ENCODE assay signal across 8 cellular contexts in the genomic region with DNA sequence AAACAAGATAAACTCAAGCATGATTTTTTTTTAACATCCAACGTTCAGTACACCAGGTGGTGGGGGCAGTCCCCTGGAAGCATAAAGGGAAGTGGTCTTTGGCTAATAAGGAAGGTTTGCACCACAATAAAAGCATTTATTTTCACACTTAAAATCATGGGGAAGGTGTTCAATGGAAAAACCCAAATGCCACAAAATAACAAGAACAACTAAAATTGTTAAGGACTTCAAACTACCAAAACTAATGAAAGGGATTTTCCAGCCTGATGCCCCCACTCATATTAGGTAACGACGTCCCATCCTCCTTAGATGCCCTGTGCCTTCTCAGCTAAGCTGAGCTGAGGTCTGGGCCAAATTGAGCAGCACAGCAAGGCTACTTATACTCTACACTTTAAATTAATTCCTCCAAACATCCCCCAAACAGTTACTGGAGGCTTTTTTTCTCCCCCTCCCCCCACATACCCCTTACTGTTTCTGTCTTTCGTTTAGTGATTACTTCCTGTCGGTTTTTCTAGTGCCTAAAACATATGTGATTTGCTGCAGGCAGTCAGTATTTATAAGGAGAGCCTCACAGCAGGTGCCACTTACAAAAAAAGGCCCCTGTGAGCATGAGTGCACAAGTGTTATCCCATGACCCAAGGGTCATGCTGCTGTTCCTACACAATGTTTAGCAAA.
DNase-seq lines count a peak whose midpoint lies in the region; ATAC-seq lines count a peak whose summit lies in the region.

No MANE protein-coding gene starts in this region.

- ATAC-seq in GM19372 (IDR thresholded peaks at IDR 0.05; ENCODE audit: low read depth, unreplicated experiment) (peak; percentile 60), HG03095 (IDR thresholded peaks at IDR 0.05; ENCODE audit: unreplicated experiment) (peak; percentile 64)
- ATAC-seq in activated CD4-positive, CD25-positive, alpha-beta regulatory T cell treated with anti-CD3 and anti-CD28 coated beads, Interleukin-2, amount 50 U/mL, for 24 hours, result no peak

- peak; percentile 22 for DNase-seq in COLO668 (lab: John Stamatoyannopoulos, UW; ENCODE audit: unreplicated experiment)
- DNase-seq in NCI-H524 (lab: John Stamatoyannopoulos, UW), result peak; percentile 35 to 70
- DNase-seq in SKM-1 (lab: John Stamatoyannopoulos, UW; ENCODE audit: unreplicated experiment), result no peak
- no peak for DNase-seq in islet precursor cell
- no peak for DNase-seq in inferior parietal cortex (ENCODE audit: extremely low spot score)

Comparison
In these comparisons a context has a peak if more than half of its experiments do, and no peak if none do; other contexts are left out.
1. DNase-seq: peak in COLO668 (single experiment) and NCI-H524 (2 of 2); none in SKM-1 (single experiment), islet precursor cell (single experiment) and inferior parietal cortex (single experiment).
2. ATAC-seq: peak in GM19372 (single experiment) and HG03095 (single experiment); none in activated CD4-positive, CD25-positive, alpha-beta regulatory T cell treated with anti-CD3 and anti-CD28 coated beads, Interleukin-2, amount 50 U/mL, for 24 hours (0 of 2).